Comparison of ENCODE assay signal across 9 cellular contexts in the genomic region with DNA sequence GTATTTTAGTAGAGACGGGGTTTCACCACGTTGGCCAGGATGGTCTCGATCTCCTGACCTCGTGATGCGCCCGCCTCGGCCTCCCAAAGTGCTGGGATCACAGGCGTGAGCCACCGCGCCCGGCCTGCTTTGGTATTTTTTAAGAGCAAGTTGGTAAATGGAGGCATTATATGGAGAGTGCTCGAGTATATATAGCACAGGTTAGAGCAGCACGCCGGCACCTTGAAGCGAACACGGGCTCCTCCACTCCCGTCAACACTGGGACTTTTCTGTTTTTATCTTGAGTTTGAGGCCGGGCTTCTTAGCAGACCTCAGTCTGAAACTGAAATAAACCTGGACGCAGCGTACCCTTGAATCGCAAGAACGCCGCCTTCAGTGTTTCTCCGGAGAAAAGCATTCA. TPM values are rescaled to one million over a fixed set of nuclear protein-coding genes. Genes with fewer than 3 reads are reported as not detected.
A peak's percentile ranks its signal among the peaks of the same experiment; 100 is the strongest.
DNase-seq lines count a peak whose midpoint lies in the region; ATAC-seq, FAIRE-seq and TF ChIP-seq lines count a peak whose summit lies in the region.
"Not testable (repeated sequence)": the region's sequence is repeated elsewhere in the genome, so short reads cannot be mapped to it uniquely, and the experiment has no call there.
"Had no signal": no experiment of that assay in that cellular context is flagged by ENCODE, and none has a peak within 500 bp of the region (broad histone marks: within the 10 kb centered on the region; RNA-seq: fewer than 3 reads in every experiment).

No MANE protein-coding gene starts in this region.

- TSS peak; percentile 57 for BruUV-seq in PC-3 (replicated peaks; lab: Mats Ljungman, UMichigan)

- intact Hi-C loops in PC-3 (cut with micrococcal nuclease) (loop anchor here (2.0 kb wide), 1 partner anchor 25 kb away; no protein-coding TSS in a partner anchor), natural killer cell (cut with micrococcal nuclease) (loop anchor here (2.0 kb wide), 1 partner anchor 59 kb away; no protein-coding TSS in a partner anchor)
- intact Hi-C loops in colonic mucosa (cut with DNase I) = not testable (repeated sequence)

- not testable (repeated sequence) for H3K9ac ChIP-seq in PC-3 (ENCODE audit: low read length); colonic mucosa (ENCODE audit: low read depth in 2 of 2, low read length in 2 of 2); iPS-15b (ENCODE audit: low read depth, low read length)

- not testable (repeated sequence) for H3K36me3 ChIP-seq in GM23338 (ENCODE audit: insufficient read depth); PC-3 (ENCODE audit: low read depth, low read length); colonic mucosa; iPS-15b (ENCODE audit: control insufficient read depth, insufficient read depth, low read length)

- H3K4me1 Mint-ChIP-seq in GM23338 (peaks cover 13% of the 10 kb centered on the region), natural killer cell (peaks cover 15 to 24% of the 10 kb centered on the region in 2 donors)
- H3K4me1 Mint-ChIP-seq in activated T-cell treated with anti-CD3 and anti-CD28 coated beads, Interleukin-2, amount 50 U/mL, for 72 hours (ENCODE audit: low read depth) = peaks cover 15% of the 10 kb centered on the region
- H3K4me1 Mint-ChIP-seq in stimulated activated naive CD8-positive, alpha-beta T cell treated with anti-CD3 and anti-CD28 coated beads, Interleukin-15, Interleukin-2, amounts not matched to agents 100 ng/mL and 50 ng/mL, for 24 hours (ENCODE audit: low read depth) = peaks cover 17% of the 10 kb centered on the region

- H3K4me3 Mint-ChIP-seq in GM23338 (peak overlapping the region; percentile 76), natural killer cell (peak overlapping the region; percentile 89)
- peak overlapping the region; percentile 86 to 89 for H3K4me3 Mint-ChIP-seq in activated T-cell treated with anti-CD3 and anti-CD28 coated beads, Interleukin-2, amount 50 U/mL, for 72 hours
- H3K4me3 Mint-ChIP-seq in stimulated activated naive CD8-positive, alpha-beta T cell treated with anti-CD3 and anti-CD28 coated beads, Interleukin-15, Interleukin-2, amounts not matched to agents 100 ng/mL and 50 ng/mL, for 24 hours = peak overlapping the region; percentile 76

- ATAC-seq in A549; GM23338; PC-3; activated T-cell treated with anti-CD3 and anti-CD28 coated beads, Interleukin-2, amount 50 U/mL, for 72 hours (replicated peaks in 1 of 2); natural killer cell: not testable (repeated sequence)

- peak overlapping the region; percentile 80 for H3K4me2 ChIP-seq in A549
- peak overlapping the region; percentile 92 for H3K4me2 ChIP-seq in GM23338
- H3K4me2 ChIP-seq in PC-3 (ENCODE audit: low read length) = peak overlapping the region; percentile 90

- TF ChIP-seq POLR2A in A549 (IDR thresholded peaks at IDR 0.05; ENCODE audit: low read length) = not testable (repeated sequence)

- not testable (repeated sequence) for H3K27ac Mint-ChIP-seq in GM23338; activated T-cell treated with anti-CD3 and anti-CD28 coated beads, Interleukin-2, amount 50 U/mL, for 72 hours; natural killer cell; stimulated activated naive CD8-positive, alpha-beta T cell treated with anti-CD3 and anti-CD28 coated beads, Interleukin-15, Interleukin-2, amounts not matched to agents 100 ng/mL and 50 ng/mL, for 24 hours

- not testable (repeated sequence) for H3K9me2 ChIP-seq in GM23338 (ENCODE audit: insufficient read depth); PC-3 (replicated peaks; ENCODE audit: low read length)

- not testable (repeated sequence) for TF ChIP-seq RAD21 in A549 (conservative IDR thresholded peaks at IDR 0.05 in 1 of 2, IDR thresholded peaks at IDR 0.05 in 1 of 2)

- peak overlapping the region; percentile 96 for H2AFZ ChIP-seq in GM23338
- peak overlapping the region; percentile 87 for H2AFZ ChIP-seq in PC-3 (ENCODE audit: low read length)

- not testable (repeated sequence) for H4K20me1 ChIP-seq in GM23338 (replicated peaks; ENCODE audit: insufficient read depth); PC-3 (ENCODE audit: low read length)

- 92% methylated on average over 24 of the region's 24 CpGs for WGBS in A549 (ENCODE audit: missing lambda C conversion rate)

- not testable (repeated sequence) for DNase-seq in A549 (ENCODE audit: low read depth in 1 of 2, low spot score in 1 of 2); PC-3; activated T-cell treated with anti-CD3 and anti-CD28 coated beads, Interleukin-2, amount 50 U/mL, for 72 hours; colonic mucosa; natural killer cell
- DNase-seq in GM23338 (ENCODE audit: low spot score) = peak; percentile 18

- POLR2A ChIA-PET in A549 (lab: Yijun Ruan, JAX); PC-3 (lab: Charles Lee; ENCODE audit: unreplicated experiment): not testable (repeated sequence)

- peaks cover 26% of the 10 kb centered on the region for H3K27me3 Mint-ChIP-seq in GM23338 (ENCODE audit: insufficient read depth, low read depth, poor library complexity)
- peaks cover 15% of the 10 kb centered on the region for H3K27me3 Mint-ChIP-seq in activated T-cell treated with anti-CD3 and anti-CD28 coated beads, Interleukin-2, amount 50 U/mL, for 72 hours (ENCODE audit: low read depth)
- H3K27me3 Mint-ChIP-seq in natural killer cell (ENCODE audit: low read depth in 2 of 2); stimulated activated naive CD8-positive, alpha-beta T cell treated with anti-CD3 and anti-CD28 coated beads, Interleukin-15, Interleukin-2, amounts not matched to agents 100 ng/mL and 50 ng/mL, for 24 hours: not testable (repeated sequence)

- H3K27ac ChIP-seq in A549; GM23338 (ENCODE audit: low read depth); PC-3 (ENCODE audit: low read length): not testable (repeated sequence)
- peak overlapping the region; percentile 53 for H3K27ac ChIP-seq in colonic mucosa

- H3K27me3 ChIP-seq in GM23338 (ENCODE audit: insufficient read depth) (peaks cover 53% of the 10 kb centered on the region), iPS-15b (ENCODE audit: control insufficient read depth, insufficient read depth, low read length) (peaks cover 46% of the 10 kb centered on the region)
- not testable (repeated sequence) for H3K27me3 ChIP-seq in PC-3 (ENCODE audit: low read length); colonic mucosa

- H3F3A ChIP-seq in GM23338 (replicated peaks; ENCODE audit: low read depth); PC-3 (ENCODE audit: low read length, unreplicated experiment): not testable (repeated sequence)

- not testable (repeated sequence) for H3K9me3 Mint-ChIP-seq in GM23338; activated T-cell treated with anti-CD3 and anti-CD28 coated beads, Interleukin-2, amount 50 U/mL, for 72 hours; natural killer cell; stimulated activated naive CD8-positive, alpha-beta T cell treated with anti-CD3 and anti-CD28 coated beads, Interleukin-15, Interleukin-2, amounts not matched to agents 100 ng/mL and 50 ng/mL, for 24 hours

- not testable (repeated sequence) for H3K4me1 ChIP-seq in A549; PC-3 (ENCODE audit: insufficient read depth, low read length); colonic mucosa; iPS-15b (ENCODE audit: control insufficient read depth, insufficient read depth, low read length)
- H3K4me1 ChIP-seq in GM23338 (ENCODE audit: insufficient read depth) = peaks cover 14% of the 10 kb centered on the region

- TF ChIP-seq CTCF in A549 (IDR thresholded peaks at IDR 0.05); GM23338 (conservative IDR thresholded peaks at IDR 0.05; ENCODE audit: low read depth in 2 of 2); PC-3 (conservative IDR thresholded peaks at IDR 0.05; ENCODE audit: low read depth, low read length); colonic mucosa (IDR thresholded peaks at IDR 0.05); natural killer cell (IDR thresholded peaks at IDR 0.05): not testable (repeated sequence)

- H3K79me2 ChIP-seq in GM23338 (replicated peaks; ENCODE audit: insufficient read depth); PC-3 (ENCODE audit: low read length): not testable (repeated sequence)

- FAIRE-seq in A549 (lab: Jason Lieb, UNC) = not testable (repeated sequence)

- not testable (repeated sequence) for TF ChIP-seq EP300 in A549 (IDR thresholded peaks at IDR 0.05)

- H3K4me3 ChIP-seq in A549 = peak overlapping the region; percentile 59; the same call in 2 of the 3 replicates
- peak overlapping the region; percentile 79 for H3K4me3 ChIP-seq in GM23338
- H3K4me3 ChIP-seq in PC-3 (ENCODE audit: low read length) = peak overlapping the region; percentile 79
- peak overlapping the region; percentile 65 for H3K4me3 ChIP-seq in colonic mucosa
- peak overlapping the region; percentile 56 for H3K4me3 ChIP-seq in iPS-15b (ENCODE audit: low read depth, low read length)

- H3K36me3 Mint-ChIP-seq in GM23338 (ENCODE audit: low read depth); activated T-cell treated with anti-CD3 and anti-CD28 coated beads, Interleukin-2, amount 50 U/mL, for 72 hours (ENCODE audit: insufficient read depth in 2 of 2); natural killer cell; stimulated activated naive CD8-positive, alpha-beta T cell treated with anti-CD3 and anti-CD28 coated beads, Interleukin-15, Interleukin-2, amounts not matched to agents 100 ng/mL and 50 ng/mL, for 24 hours (ENCODE audit: low read depth): not testable (repeated sequence)

- H3K9me3 ChIP-seq in A549; PC-3 (ENCODE audit: low read length); colonic mucosa; iPS-15b (ENCODE audit: control insufficient read depth, insufficient read depth, low read length): not testable (repeated sequence)

- CTCF ChIA-PET in A549 (lab: Yijun Ruan, JAX) = interaction anchor here (1.2 to 1.9 kb wide), 5 partner anchors 9 to 796 kb away, joined by 4 to 9 read pairs (median 4); no protein-coding TSS in a partner anchor
- CTCF ChIA-PET in PC-3 (lab: Charles Lee) = not testable (repeated sequence)

RNA-seq across cellular contexts. Expression of gene DOCK8, which starts 0.8 kb away (rescaled TPM):
- 0.68 and 0.83 TPM in 2 replicates for polyA plus RNA-seq in A549 (2011; rRNA removed)
- polyA plus RNA-seq in A549 (2012; cell fraction: cytosol; rRNA removed) = 0.11 and 0.17 TPM in 2 replicates
- polyA plus RNA-seq in A549 (2012; cell fraction: nucleus; rRNA removed) = 0.12 and 0.18 TPM in 2 replicates
- 0.18 to 0.54 TPM (median 0.27 TPM) in 3 replicates for polyA plus RNA-seq in A549 (2017; fragmentation: RNase III; extraction: RNeasy Plus Mini Kit Qiagen cat#74134 plus additional on column Dnase treatment)
- polyA minus RNA-seq in A549 (2011; rRNA and poly(A)+ RNA removed) = 0.91 and 1.1 TPM in 2 replicates
- total RNA-seq in GM23338 (2014; rRNA removed; shearing (Covaris generic)) = 0.50 and 0.94 TPM in 2 replicates
- polyA plus RNA-seq in GM23338 (2016; fragmentation: Nextera tagmentation; extraction: Ambion mirVana) = 1.2 and 2.6 TPM in 2 replicates
- 1.5 and 1.9 TPM in 2 replicates for total RNA-seq in PC-3 (2014; rRNA removed)
- total RNA-seq in activated T-cell treated with anti-CD3 and anti-CD28 coated beads, Interleukin-2, amount 50 U/mL, for 72 hours = 100 to 1,000 TPM; 199 to 213 TPM
- total RNA-seq in colonic mucosa = 1 to 10 TPM; 5.8 to 7.1 TPM
- total RNA-seq in natural killer cell = 100 to 1,000 TPM; 156 to 211 (median 207) TPM
- total RNA-seq: A172 had no signal

RNA-seq across cellular contexts. Expression of gene ZNG1A, which starts 35.0 kb away (rescaled TPM):
- polyA plus RNA-seq in A549 (2011; rRNA removed) (23.4 and 34.2 TPM in 2 replicates), A549 (2017; fragmentation: RNase III; extraction: RNeasy Plus Mini Kit Qiagen cat#74134 plus additional on column Dnase treatment) (42.5 to 45.1 TPM (median 43.6 TPM) in 3 replicates), GM23338 (2016; fragmentation: Nextera tagmentation; extraction: Ambion mirVana) (167 and 180 TPM in 2 replicates)
- 9.4 and 13.3 TPM in 2 replicates for polyA plus RNA-seq in A549 (2012; cell fraction: cytosol; rRNA removed)
- polyA plus RNA-seq in A549 (2012; cell fraction: nucleus; rRNA removed) = 4.9 and 8.3 TPM in 2 replicates
- polyA minus RNA-seq in A549 (2011; rRNA and poly(A)+ RNA removed) = 9.7 and 11.5 TPM in 2 replicates
- total RNA-seq in GM23338 (2014; rRNA removed; shearing (Covaris generic)) = 65.5 and 70.3 TPM in 2 replicates
- total RNA-seq in PC-3 (2014; rRNA removed) (63.0 and 69.1 TPM in 2 replicates), colonic mucosa (10 to 100 TPM; 22.6 to 23.2 TPM), natural killer cell (10 to 100 TPM; 10.3 to 13.6 (median 12.1) TPM)
- total RNA-seq in activated T-cell treated with anti-CD3 and anti-CD28 coated beads, Interleukin-2, amount 50 U/mL, for 72 hours = 10 to 100 TPM; 28.5 to 34.8 TPM

Comparison
In these comparisons a context has a peak if more than half of its experiments do, and no peak if none do; other contexts are left out.
1. RNA of gene DOCK8, which starts 0.8 kb away (total RNA-seq): 199 to 213 TPM in activated T-cell treated with anti-CD3 and anti-CD28 coated beads, Interleukin-2, amount 50 U/mL, for 72 hours and 156 to 211 TPM in natural killer cell; 5.8 to 7.1 TPM in colonic mucosa, 1.5 to 1.9 TPM in PC-3 and 0.50 to 0.94 TPM in GM23338; every median in the first group is over 10 times any median in the second.
2. Peak in every context shown above with its lines, with median percentiles within 50 percentile points of each other: H3K4me2 ChIP-seq, H3K4me3 ChIP-seq and H3K4me3 Mint-ChIP-seq.